16 cellular contexts compared by ENCODE assay signal in the genomic region with DNA sequence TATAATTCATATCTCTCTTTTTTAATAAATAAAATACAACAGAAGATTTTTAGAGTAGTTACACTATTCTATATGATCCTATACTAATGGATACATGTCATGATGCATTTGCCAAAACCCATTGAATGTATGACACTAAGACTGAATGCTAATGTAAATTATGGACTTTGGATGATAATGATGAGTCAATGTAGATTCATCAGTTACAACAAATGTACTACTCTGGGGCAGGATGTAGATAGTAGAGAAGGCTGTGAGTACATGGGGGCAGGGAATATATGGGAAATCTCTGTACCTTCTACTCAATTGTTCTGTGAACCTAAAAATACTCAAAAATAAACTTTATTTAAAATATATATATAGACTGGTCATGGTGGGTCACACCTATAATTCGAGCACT. TPM values are rescaled to one million over a fixed set of nuclear protein-coding genes. Genes with fewer than 3 reads are reported as not detected.
DNase-seq lines count a peak whose midpoint lies in the region; ATAC-seq lines count a peak whose summit lies in the region.
"Had no signal": no experiment of that assay in that cellular context is flagged by ENCODE, and none has a peak within 500 bp of the region (broad histone marks: within the 10 kb centered on the region; RNA-seq: fewer than 3 reads in every experiment).

No MANE protein-coding gene starts in this region.

- no peak for ATAC-seq in stimulated activated naive CD8-positive, alpha-beta T cell treated with anti-CD3 and anti-CD28 coated beads, Interleukin-15, Interleukin-2, amounts not matched to agents 100 U/mL and 50 U/mL, for 24 hours
- ATAC-seq in HG03571 (IDR thresholded peaks at IDR 0.05; ENCODE audit: unreplicated experiment): no peak

- H3K27ac ChIP-seq in caudate nucleus (ENCODE audit: low read depth, low read length): no peak overlapping the region
- H3K27ac ChIP-seq: KMS-11 had no signal

- DNase-seq in DMS53 (lab: John Stamatoyannopoulos, UW): peak; percentile 55
- DNase-seq in HT1080 (ENCODE audit: low read depth): peak; percentile 66
- peak; percentile 7 for DNase-seq in amniotic epithelial cell (ENCODE audit: low read depth)
- peak; percentile 24 for DNase-seq in iris pigment epithelial cell (ENCODE audit: low read depth)
- DNase-seq in midbrain (lab: John Stamatoyannopoulos, UW): no peak
- no peak for DNase-seq in stimulated activated naive CD8-positive, alpha-beta T cell treated with anti-CD3 and anti-CD28 coated beads, Interleukin-15, Interleukin-2, amounts not matched to agents 100 U/mL and 50 U/mL, for 24 hours
- no peak for DNase-seq in caudate nucleus (lab: John Stamatoyannopoulos, UW)
- DNase-seq: COR-L47, GDM1, MM.1S, NCI-H1105 treated with DMSO at 0.1 percent for 48 hours, NCI-H187 treated with DMSO at 0.1 percent for 48 hours, NCI-H2171 treated with DMSO at 0.1 percent for 48 hours, NCI-H510A had no signal

RNA-seq across cellular contexts. Expression of gene NEDD4L, which starts 45.6 kb away (rescaled TPM):
- total RNA-seq in HT1080 (2014; rRNA removed; shearing (Covaris generic)): 76.3 and 83.9 TPM in 2 replicates
- 103 and 126 TPM in 2 replicates for polyA plus RNA-seq in HT1080 (2015; cell fraction: cytosol; rRNA removed)
- 341 and 370 TPM in 2 replicates for polyA plus RNA-seq in HT1080 (2015; cell fraction: nucleus; rRNA removed)

Comparison
In these comparisons a context has a peak if more than half of its experiments do, and no peak if none do; other contexts are left out.
1. DNase-seq: peak in DMS53 (single experiment), HT1080 (single experiment), amniotic epithelial cell (single experiment) and iris pigment epithelial cell (single experiment); none in midbrain (single experiment), stimulated activated naive CD8-positive, alpha-beta T cell treated with anti-CD3 and anti-CD28 coated beads, Interleukin-15, Interleukin-2, amounts not matched to agents 100 U/mL and 50 U/mL, for 24 hours (single experiment) and caudate nucleus (0 of 61).